ENCODE assay signal across 8 cellular contexts in genomic region chr11:65083834-65084597, GRCh38. TPM values are rescaled to one million over a fixed set of nuclear protein-coding genes. Genes with fewer than 3 reads are reported as not detected.
DNase-seq lines count a peak whose midpoint lies in the region; ATAC-seq and TF ChIP-seq lines count a peak whose summit lies in the region.

A gene with protein sequence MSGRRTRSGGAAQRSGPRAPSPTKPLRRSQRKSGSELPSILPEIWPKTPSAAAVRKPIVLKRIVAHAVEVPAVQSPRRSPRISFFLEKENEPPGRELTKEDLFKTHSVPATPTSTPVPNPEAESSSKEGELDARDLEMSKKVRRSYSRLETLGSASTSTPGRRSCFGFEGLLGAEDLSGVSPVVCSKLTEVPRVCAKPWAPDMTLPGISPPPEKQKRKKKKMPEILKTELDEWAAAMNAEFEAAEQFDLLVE (minus strand): TSS chr11:65084040. CDS start chr11:65083978, 62 bp downstream.
ZFPL1 (plus strand) TSS chr11:65084222; CDS start chr11:65084699, 477 bp downstream.

- H3K27me3 ChIP-seq in SU-DHL-6 (ENCODE audit: low read length), result no peaks in the 10 kb centered on the region
- H3K27me3 ChIP-seq in osteoblast (ENCODE audit: insufficient read depth, low read length), result no peaks in the 10 kb centered on the region
- no peaks in the 10 kb centered on the region for H3K27me3 ChIP-seq in thoracic aorta (replicated peaks; ENCODE audit: insufficient read depth)

- H3K36me3 ChIP-seq in SU-DHL-6 (ENCODE audit: low read length), result peaks cover 12% of the 10 kb centered on the region
- H3K36me3 ChIP-seq in osteoblast (ENCODE audit: insufficient read depth, low read length), result peaks cover 47% of the 10 kb centered on the region
- peaks cover 15% of the 10 kb centered on the region for H3K36me3 ChIP-seq in thoracic aorta

- peak; percentile 88 for ATAC-seq in HG02678 (IDR thresholded peaks at IDR 0.05; ENCODE audit: unreplicated experiment)
- peak; percentile 83 for ATAC-seq in activated naive CD8-positive, alpha-beta T cell treated with anti-CD3 and anti-CD28 coated beads, Interleukin-2, amount 10 ng/mL, durations not matched to agents 7 days and 5 days (ENCODE audit: low read depth)
- peak; percentile 82 for ATAC-seq in thoracic aorta (ENCODE audit: insufficient number of reproducible peaks, low FRiP score, low read depth)

- peaks cover 34% of the 10 kb centered on the region for H3K36me3 Mint-ChIP-seq in activated naive CD8-positive, alpha-beta T cell treated with anti-CD3 and anti-CD28 coated beads, Interleukin-2, amount 10 ng/mL, durations not matched to agents 7 days and 5 days
- no peaks in the 10 kb centered on the region for H3K36me3 Mint-ChIP-seq in glutamatergic neuron (ENCODE audit: unreplicated experiment)

- H3K27ac Mint-ChIP-seq in activated naive CD8-positive, alpha-beta T cell treated with anti-CD3 and anti-CD28 coated beads, Interleukin-2, amount 10 ng/mL, durations not matched to agents 7 days and 5 days, result peak within 1 kb of the TSS; percentile 99
- H3K27ac Mint-ChIP-seq in glutamatergic neuron (ENCODE audit: unreplicated experiment), result peak within 1 kb of the TSS; percentile 75

- DNase-seq in NCI-H1417 (lab: John Stamatoyannopoulos, UW), result peak; percentile 95 to 98 (median 96)
- peak; percentile 100 for DNase-seq in activated naive CD8-positive, alpha-beta T cell treated with anti-CD3 and anti-CD28 coated beads, Interleukin-2, amount 10 ng/mL, durations not matched to agents 7 days and 5 days
- DNase-seq in glutamatergic neuron, result peak; percentile 97
- peak; percentile 100 for DNase-seq in osteoblast (ENCODE audit: insufficient read length, low spot score, missing footprints)
- peak; percentile 85 for DNase-seq in thoracic aorta (ENCODE audit: low spot score)

- H3K79me2 ChIP-seq in SU-DHL-6 (ENCODE audit: insufficient read depth, low read length), result peaks cover 56% of the 10 kb centered on the region
- peaks cover 56% of the 10 kb centered on the region for H3K79me2 ChIP-seq in osteoblast (ENCODE audit: insufficient read depth, low read length)

- peaks cover 22% of the 10 kb centered on the region for H3K4me1 ChIP-seq in osteoblast (ENCODE audit: insufficient read depth, low read length)
- peaks cover 10 to 22% of the 10 kb centered on the region in 2 donors for H3K4me1 ChIP-seq in thoracic aorta (ENCODE audit: control insufficient read depth in 1 of 2, low read depth in 2 of 2)

- H3K9me2 ChIP-seq in SU-DHL-6 (replicated peaks; ENCODE audit: insufficient read depth, low read length), result no peaks in the 10 kb centered on the region

- H3K9me3 ChIP-seq in SU-DHL-6 (ENCODE audit: insufficient read depth, low read length) (no peaks in the 10 kb centered on the region), osteoblast (ENCODE audit: low read depth, low read length) (no peaks in the 10 kb centered on the region), thoracic aorta (no peaks in the 10 kb centered on the region)

- H3K4me3 Mint-ChIP-seq in activated naive CD8-positive, alpha-beta T cell treated with anti-CD3 and anti-CD28 coated beads, Interleukin-2, amount 10 ng/mL, durations not matched to agents 7 days and 5 days, result peak within 1 kb of the TSS; percentile 98
- peak within 1 kb of the TSS; percentile 93 for H3K4me3 Mint-ChIP-seq in glutamatergic neuron (ENCODE audit: unreplicated experiment)

- peak within 1 kb of the TSS; percentile 80 for H3K27ac ChIP-seq in SU-DHL-6 (ENCODE audit: low read depth, low read length)
- peak within 1 kb of the TSS; percentile 91 for H3K27ac ChIP-seq in osteoblast (ENCODE audit: low read depth, low read length)
- H3K27ac ChIP-seq in thoracic aorta, result peak within 1 kb of the TSS; percentile 77 to 83

- TF ChIP-seq CTCF in SU-DHL-6 (IDR thresholded peaks at IDR 0.05; ENCODE audit: insufficient read depth, low read length, poor library complexity, severe bottlenecking) (no peak), glutamatergic neuron (IDR thresholded peaks at IDR 0.05; ENCODE audit: partially characterized antibody, unreplicated experiment) (no peak), osteoblast (IDR thresholded peaks at IDR 0.05; ENCODE audit: extremely low read depth, low read depth, low read length) (no peak), thoracic aorta (IDR thresholded peaks at IDR 0.05) (no peak)

- no peaks in the 10 kb centered on the region for H3F3A ChIP-seq in SU-DHL-6 (ENCODE audit: insufficient read depth)

- no peaks in the 10 kb centered on the region for H4K20me1 ChIP-seq in SU-DHL-6 (ENCODE audit: low read depth, low read length)
- no peaks in the 10 kb centered on the region for H4K20me1 ChIP-seq in osteoblast (ENCODE audit: insufficient read depth, low read length)

- H3K4me3 ChIP-seq in SU-DHL-6 (ENCODE audit: insufficient read depth, low read length, poor library complexity, severe bottlenecking) (peak within 1 kb of the TSS; percentile 98), osteoblast (ENCODE audit: insufficient read depth, low read length) (peak within 1 kb of the TSS; percentile 97), thoracic aorta (peak within 1 kb of the TSS; percentile 80)

- POLR2A ChIA-PET in activated naive CD8-positive, alpha-beta T cell treated with anti-CD3 and anti-CD28 coated beads, Interleukin-2, amount 10 ng/mL, durations not matched to agents 7 days and 5 days (lab: Charles Lee), result interaction anchor here (1.0 to 2.3 kb wide), 9 partner anchors 12 to 337 kb away, joined by 3 to 15 read pairs (median 4); partner anchors contain the start of genes ARL2, FAU, MRPL49 and SAC3D1

- H3K9ac ChIP-seq in SU-DHL-6 (ENCODE audit: low read length), result peak within 1 kb of the TSS; percentile 88

- peak within 1 kb of the TSS; percentile 39 for H2AFZ ChIP-seq in SU-DHL-6 (ENCODE audit: low read depth, low read length, severe bottlenecking)
- H2AFZ ChIP-seq in osteoblast (ENCODE audit: low read length), result peak within 1 kb of the TSS; percentile 95

- H3K4me1 Mint-ChIP-seq in activated naive CD8-positive, alpha-beta T cell treated with anti-CD3 and anti-CD28 coated beads, Interleukin-2, amount 10 ng/mL, durations not matched to agents 7 days and 5 days, result peaks cover 41% of the 10 kb centered on the region
- H3K4me1 Mint-ChIP-seq in glutamatergic neuron (ENCODE audit: low read depth, unreplicated experiment), result peaks cover 7% of the 10 kb centered on the region

- H3K9me3 Mint-ChIP-seq in activated naive CD8-positive, alpha-beta T cell treated with anti-CD3 and anti-CD28 coated beads, Interleukin-2, amount 10 ng/mL, durations not matched to agents 7 days and 5 days, result no peaks in the 10 kb centered on the region
- peaks cover 5% of the 10 kb centered on the region for H3K9me3 Mint-ChIP-seq in glutamatergic neuron (ENCODE audit: unreplicated experiment)

- H3K27me3 Mint-ChIP-seq in activated naive CD8-positive, alpha-beta T cell treated with anti-CD3 and anti-CD28 coated beads, Interleukin-2, amount 10 ng/mL, durations not matched to agents 7 days and 5 days, result no peaks in the 10 kb centered on the region
- H3K27me3 Mint-ChIP-seq in glutamatergic neuron (ENCODE audit: unreplicated experiment), result peaks cover 8% of the 10 kb centered on the region

- peak; percentile 68 for TF ChIP-seq POLR2A in GM10847 (IDR thresholded peaks at IDR 0.05; ENCODE audit: extremely low read depth, insufficient read length)

- peak within 1 kb of the TSS; percentile 83 for H3K4me2 ChIP-seq in SU-DHL-6 (ENCODE audit: low read depth, low read length, poor library complexity, severe bottlenecking)
- H3K4me2 ChIP-seq in osteoblast (ENCODE audit: insufficient read depth, low read length), result peak within 1 kb of the TSS; percentile 99

RNA-seq across cellular contexts. Expression of the first gene that starts in this region (rescaled TPM):
- total RNA-seq in activated naive CD8-positive, alpha-beta T cell treated with anti-CD3 and anti-CD28 coated beads, Interleukin-2, amount 10 ng/mL, durations not matched to agents 7 days and 5 days, result 10 to 100 TPM; 85.5 to 95.7 TPM
- total RNA-seq in glutamatergic neuron (ENCODE audit: unreplicated experiment) (7.7 TPM), osteoblast (2.1 and 3.3 TPM in 2 replicates), thoracic aorta (1 to 10 TPM in 1 of 2 donors, under 1 TPM in 1; 0.54 to 5.3 TPM)

RNA-seq across cellular contexts. Expression of gene ZFPL1, which starts in this region (rescaled TPM):
- total RNA-seq in activated naive CD8-positive, alpha-beta T cell treated with anti-CD3 and anti-CD28 coated beads, Interleukin-2, amount 10 ng/mL, durations not matched to agents 7 days and 5 days, result 10 to 100 TPM; 37.3 to 41.2 TPM
- 33.9 TPM for total RNA-seq in glutamatergic neuron (ENCODE audit: unreplicated experiment)
- 38.6 and 39.4 TPM in 2 replicates for total RNA-seq in osteoblast
- 10 to 100 TPM; 36.0 to 51.2 TPM for total RNA-seq in thoracic aorta

Comparison
In these comparisons a context has a peak if more than half of its experiments do, and no peak if none do; other contexts are left out.
1. Peak in every context shown above with its lines: DNase-seq, ATAC-seq, H3K4me3 ChIP-seq and H3K27ac ChIP-seq.